Comparison of ENCODE assay signal across 10 cellular contexts in genomic region chr21:28822882-28823335, GRCh38.
DNase-seq lines count a peak whose midpoint lies in the region; ATAC-seq and TF ChIP-seq lines count a peak whose summit lies in the region.
"Had no signal": no experiment of that assay in that cellular context is flagged by ENCODE, and none has a peak within 500 bp of the region (broad histone marks: within the 10 kb centered on the region; RNA-seq: fewer than 3 reads in every experiment).

No MANE protein-coding gene starts in this region.

- no peaks in the 10 kb centered on the region for H3K9me3 ChIP-seq in ascending aorta
- no peaks in the 10 kb centered on the region for H3K9me3 ChIP-seq in gastrocnemius medialis

- H3K4me1 ChIP-seq in ascending aorta: peaks cover 6 to 40% of the 10 kb centered on the region in 2 donors
- peaks cover 14% of the 10 kb centered on the region in 2 donors for H3K4me1 ChIP-seq in gastrocnemius medialis

- intact Hi-C loops in ascending aorta (cut with DNase I) (no loop called here), gastrocnemius medialis (cut with DNase I; ENCODE audit: low total_unique reads) (no loop called here)

- DNase-seq in GM03348 (ENCODE audit: low spot score) (peak; percentile 34), ascending aorta (ENCODE audit: low spot score in 2 of 2) (no peak), hepatic stellate cell (ENCODE audit: low spot score) (peak; percentile 13), gastrocnemius medialis (no peak), NCI-H2196 (lab: John Stamatoyannopoulos, UW; ENCODE audit: unreplicated experiment) (no peak)
- DNase-seq in stimulated activated CD4-positive, alpha-beta T cell treated with anti-CD3 and anti-CD28 coated beads, Interleukin-4, amount 100 ng/mL, for 24 hours: no peak
- DNase-seq: COR-L47 had no signal

- H3K27me3 ChIP-seq in ascending aorta (no peaks in the 10 kb centered on the region), gastrocnemius medialis (no peaks in the 10 kb centered on the region)

- peak; percentile 80 to 83 for ATAC-seq in gastrocnemius medialis
- ATAC-seq in HG02798 (IDR thresholded peaks at IDR 0.05; ENCODE audit: poor library complexity, unreplicated experiment): no peak
- ATAC-seq in HG02852 (IDR thresholded peaks at IDR 0.05; ENCODE audit: unreplicated experiment): no peak

- H3K27ac ChIP-seq in ascending aorta (peak overlapping the region; percentile 62 to 78), gastrocnemius medialis (peak overlapping the region in 3 of 4 donors; percentile 15 to 51 (median 23))

- TF ChIP-seq CTCF in ascending aorta (IDR thresholded peaks at IDR 0.05) (no peak), gastrocnemius medialis (IDR thresholded peaks at IDR 0.05 in 4 of 5, conservative IDR thresholded peaks at IDR 0.05 in 1 of 5) (no peak)

- H3K4me3 ChIP-seq in ascending aorta: no peak overlapping the region
- no peak overlapping the region for H3K4me3 ChIP-seq in gastrocnemius medialis
- H3K4me3 ChIP-seq: skin epidermis had no signal

- H3K36me3 ChIP-seq in ascending aorta (no peaks in the 10 kb centered on the region), gastrocnemius medialis (no peaks in the 10 kb centered on the region)

- in situ Hi-C loops in gastrocnemius medialis (cut with MboI; ENCODE audit: low sequenced_read_pairs in 4 of 4): no loop called here

- TF ChIP-seq POLR2A in gastrocnemius medialis (IDR thresholded peaks at IDR 0.05): no peak

Comparison
In these comparisons a context has a peak if more than half of its experiments do, and no peak if none do; other contexts are left out.
1. DNase-seq: peak in GM03348 (single experiment) and hepatic stellate cell (single experiment); none in ascending aorta (0 of 2), gastrocnemius medialis (0 of 2), NCI-H2196 (single experiment) and stimulated activated CD4-positive, alpha-beta T cell treated with anti-CD3 and anti-CD28 coated beads, Interleukin-4, amount 100 ng/mL, for 24 hours (single experiment).
2. ATAC-seq: peak in gastrocnemius medialis (2 of 2); none in HG02798 (single experiment) and HG02852 (single experiment).